20 cellular contexts compared by ENCODE assay signal in the genomic region with DNA sequence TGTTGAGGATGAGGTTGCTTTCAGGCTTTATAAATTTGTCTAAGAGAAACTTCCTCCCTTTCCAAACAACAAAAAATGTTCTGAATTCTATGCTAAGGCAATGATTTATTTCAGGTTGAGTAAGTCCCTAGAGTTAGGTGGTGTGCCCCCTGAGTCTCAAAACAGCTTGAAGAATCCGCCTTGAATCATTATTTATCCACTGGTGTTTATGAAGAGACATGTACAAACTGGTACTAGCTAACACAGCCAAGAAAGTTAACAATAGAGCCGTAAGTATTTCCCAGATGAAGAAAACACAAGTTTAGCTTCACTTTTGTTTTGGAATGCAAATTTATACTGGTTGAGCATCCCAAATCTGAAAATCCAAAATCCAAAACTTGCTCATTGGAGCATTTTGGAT.
A peak's percentile ranks its signal among the peaks of the same experiment; 100 is the strongest.
DNase-seq lines count a peak whose midpoint lies in the region; TF ChIP-seq lines count a peak whose summit lies in the region.
"Had no signal": no experiment of that assay in that cellular context is flagged by ENCODE, and none has a peak within 500 bp of the region (broad histone marks: within the 10 kb centered on the region; RNA-seq: fewer than 3 reads in every experiment).

No MANE protein-coding gene starts in this region.

- H3K4me1 ChIP-seq in HAP-1: peaks cover 12% of the 10 kb centered on the region
- H3K4me1 ChIP-seq: ascending aorta, parathyroid adenoma, transverse colon had no signal

- in situ Hi-C loops in HAP-1 (cut with MboI; ENCODE audit: low sequenced_read_pairs): no loop called here

- H3K27ac ChIP-seq in substantia nigra (ENCODE audit: low read depth, low read length, poor library complexity, severe bottlenecking): peak overlapping the region; percentile 1
- H3K27ac ChIP-seq: 22Rv1, ascending aorta, BLaER1, HL-60, parathyroid adenoma, transverse colon had no signal

- H3K9me3 Mint-ChIP-seq in activated naive CD8-positive, alpha-beta T cell (ENCODE audit: low read depth): no peaks in the 10 kb centered on the region
- H3K9me3 Mint-ChIP-seq in activated naive CD8-positive, alpha-beta T cell treated with anti-CD3 and anti-CD28 coated beads for 36 hours: no peaks in the 10 kb centered on the region

- H3K27ac Mint-ChIP-seq in activated naive CD8-positive, alpha-beta T cell: peak overlapping the region; percentile 50
- no peak overlapping the region for H3K27ac Mint-ChIP-seq in activated naive CD8-positive, alpha-beta T cell treated with anti-CD3 and anti-CD28 coated beads for 36 hours

- TF ChIP-seq CTCF in epithelial cell of esophagus (IDR thresholded peaks at IDR 0.05; ENCODE audit: insufficient read depth, low read depth, low read length, missing control alignments): no peak

- peaks cover 4% of the 10 kb centered on the region for H3K36me3 Mint-ChIP-seq in activated naive CD8-positive, alpha-beta T cell
- peaks cover 14% of the 10 kb centered on the region for H3K36me3 Mint-ChIP-seq in activated naive CD8-positive, alpha-beta T cell treated with anti-CD3 and anti-CD28 coated beads for 36 hours

- H3K4me1 Mint-ChIP-seq in activated naive CD8-positive, alpha-beta T cell (ENCODE audit: low read depth): no peaks in the 10 kb centered on the region
- H3K4me1 Mint-ChIP-seq in activated naive CD8-positive, alpha-beta T cell treated with anti-CD3 and anti-CD28 coated beads for 36 hours: no peaks in the 10 kb centered on the region

- no peaks in the 10 kb centered on the region for H3K27me3 Mint-ChIP-seq in activated naive CD8-positive, alpha-beta T cell
- no peaks in the 10 kb centered on the region for H3K27me3 Mint-ChIP-seq in activated naive CD8-positive, alpha-beta T cell treated with anti-CD3 and anti-CD28 coated beads for 36 hours

- no peaks in the 10 kb centered on the region for H3K27me3 ChIP-seq in HAP-1 (ENCODE audit: low read depth)
- H3K27me3 ChIP-seq: ascending aorta, BLaER1, transverse colon had no signal

- DNase-seq in activated naive CD8-positive, alpha-beta T cell treated with anti-CD3 and anti-CD28 coated beads for 36 hours: no peak
- DNase-seq in epithelial cell of esophagus (ENCODE audit: low read depth) (peak; percentile 70), myocyte (ENCODE audit: low read depth) (peak; percentile 48), substantia nigra (lab: John Stamatoyannopoulos, UW) (no peak), HAP-1 (ENCODE audit: low spot score in 2 of 2) (no peak), iPS-NIHi7 (ENCODE audit: extremely low spot score) (no peak), cardiac septum (ENCODE audit: low spot score) (no peak)
- DNase-seq: activated CD4-positive, alpha-beta T cell treated with anti-CD3 and anti-CD28 coated beads for 48 hours; activated effector memory CD4-positive, alpha-beta T cell treated with anti-CD3 and anti-CD28 coated beads, Interleukin-2, amount 50 U/mL, for 16 hours; NCI-H1048; NCI-H2081 treated with DMSO at 0.1 percent for 48 hours; NCI-H524 treated with DMSO at 0.1 percent for 48 hours; stimulated activated naive CD4-positive, alpha-beta T cell treated with Interleukin-2 at 50 U/mL for 16 hours; transverse colon had no signal

- H3K9me3 ChIP-seq in HAP-1: no peaks in the 10 kb centered on the region
- H3K9me3 ChIP-seq: ascending aorta, BLaER1, transverse colon had no signal

- H3K4me3 Mint-ChIP-seq in activated naive CD8-positive, alpha-beta T cell: no peak overlapping the region
- H3K4me3 Mint-ChIP-seq in activated naive CD8-positive, alpha-beta T cell treated with anti-CD3 and anti-CD28 coated beads for 36 hours: no peak overlapping the region

- H3K36me3 ChIP-seq in HAP-1 (replicated peaks): peaks cover 30% of the 10 kb centered on the region
- H3K36me3 ChIP-seq: transverse colon had no signal

- H3K4me3 ChIP-seq in epithelial cell of esophagus (ENCODE audit: low read length) (no peak overlapping the region), HAP-1 (no peak overlapping the region)
- H3K4me3 ChIP-seq: ascending aorta, BLaER1, transverse colon had no signal

- intact Hi-C loops in cardiac septum (cut with DNase I): no loop called here

Comparison
In these comparisons a context has a peak if more than half of its experiments do, and no peak if none do; other contexts are left out.
1. DNase-seq: peak in epithelial cell of esophagus (single experiment) and myocyte (single experiment); none in activated naive CD8-positive, alpha-beta T cell treated with anti-CD3 and anti-CD28 coated beads for 36 hours (single experiment), substantia nigra (0 of 49), HAP-1 (0 of 2), iPS-NIHi7 (single experiment) and cardiac septum (single experiment).